23 cellular contexts compared by ENCODE assay signal in genomic region chr2:19873014-19873413, GRCh38.
"Had no signal": no experiment of that assay in that cellular context is flagged by ENCODE, and none has a peak within 500 bp of the region (broad histone marks: within the 10 kb centered on the region; RNA-seq: fewer than 3 reads in every experiment).

No MANE protein-coding gene starts in this region.

- H3K9me3 ChIP-seq: esophagus muscularis mucosa, gastroesophageal sphincter, left ventricle myocardium inferior, lower lobe of right lung, stomach had no signal

- H3K27me3 ChIP-seq: gastroesophageal sphincter had no signal

- ATAC-seq: gastroesophageal sphincter, left cardiac atrium, lower lobe of right lung, right cardiac atrium had no signal

- H3K36me3 ChIP-seq: esophagus muscularis mucosa, gastroesophageal sphincter, left ventricle myocardium inferior, lower lobe of right lung, stomach had no signal

- H3K4me3 Mint-ChIP-seq: immature natural killer cell, memory B cell, nephron progenitor cell had no signal

- DNase-seq: central memory CD4-positive, alpha-beta T cell; cortex of kidney; dorsolateral prefrontal cortex; effector memory CD4-positive, alpha-beta T cell; immature natural killer cell; kidney; left cardiac atrium; left ventricle myocardium inferior; lower lobe of right lung; midbrain; nephron progenitor cell; posterior cingulate gyrus; right cardiac atrium; stimulated activated CD4-positive, alpha-beta T cell treated with anti-CD3 and anti-CD28 coated beads, Interleukin-2, amount 100 ng/mL, for 24 hours; stimulated activated CD4-positive, alpha-beta T cell treated with anti-CD3 and anti-CD28 coated beads, Interleukin-4, amount 100 ng/mL, for 4 hours; stimulated activated naive CD4-positive, alpha-beta T cell; stomach; substantia nigra; trophoblast cell had no signal

- H3K4me3 ChIP-seq: dorsolateral prefrontal cortex, esophagus muscularis mucosa, gastroesophageal sphincter, left ventricle myocardium inferior, lower lobe of right lung, stomach had no signal

- H3K27me3 Mint-ChIP-seq: memory B cell had no signal

- H3K9me3 Mint-ChIP-seq: immature natural killer cell, memory B cell, nephron progenitor cell had no signal

- H3K27ac Mint-ChIP-seq: memory B cell, nephron progenitor cell had no signal

- H3K27ac ChIP-seq: dorsolateral prefrontal cortex, epithelial cell of prostate, esophagus muscularis mucosa, gastroesophageal sphincter, left ventricle myocardium inferior, lower lobe of right lung, stomach had no signal
